12 cellular contexts compared by ENCODE assay signal in genomic region chr16:14001521-14001920, GRCh38.
DNase-seq lines count a peak whose midpoint lies in the region; TF ChIP-seq lines count a peak whose summit lies in the region.
"Had no signal": no experiment of that assay in that cellular context is flagged by ENCODE, and none has a peak within 500 bp of the region (broad histone marks: within the 10 kb centered on the region; RNA-seq: fewer than 3 reads in every experiment).

No MANE protein-coding gene starts in this region.

- H3K4me2 ChIP-seq in BLaER1 treated with 17β-estradiol and CSF1 and Interleukin-3, amounts not matched to agents 10 nM and 100 nM, result peak overlapping the region; percentile 81 to 97 (median 92)
- H3K4me2 ChIP-seq in neural progenitor cell, result no peak overlapping the region

- H4K20me1 ChIP-seq in BLaER1 treated with 17β-estradiol and CSF1 and Interleukin-3, amounts not matched to agents 10 nM and 100 nM, result no peaks in the 10 kb centered on the region
- no peaks in the 10 kb centered on the region for H4K20me1 ChIP-seq in neural progenitor cell (ENCODE audit: low read depth)

- H3K27ac Mint-ChIP-seq in brain, result peak overlapping the region in 3 of 5 experiments; percentile 95 to 96 (median 96)
- H3K27ac Mint-ChIP-seq in neural progenitor cell, result peak overlapping the region; percentile 97
- H3K27ac Mint-ChIP-seq: B cell; CD8-positive, alpha-beta memory T cell had no signal

- no TSS peak for BruUV-seq in A673 (replicated peaks; lab: Mats Ljungman, UMichigan)

- H2AFZ ChIP-seq in neural progenitor cell (replicated peaks), result peak overlapping the region; percentile 17

- H3K36me3 ChIP-seq in BLaER1 treated with 17β-estradiol and CSF1 and Interleukin-3, amounts not matched to agents 10 nM and 100 nM, result no peaks in the 10 kb centered on the region
- no peaks in the 10 kb centered on the region for H3K36me3 ChIP-seq in neural progenitor cell
- H3K36me3 ChIP-seq in A673 (ENCODE audit: insufficient read depth, low read length, poor library complexity, severe bottlenecking), result no peaks in the 10 kb centered on the region

- H3K27me3 Mint-ChIP-seq in brain, result peaks cover 3% of the 10 kb centered on the region
- H3K27me3 Mint-ChIP-seq in neural progenitor cell (ENCODE audit: insufficient read depth, low read depth), result peaks cover 10% of the 10 kb centered on the region
- H3K27me3 Mint-ChIP-seq: B cell had no signal

- CTCF ChIA-PET in A673 (lab: Charles Lee), result no interaction called here

- H3K9me3 Mint-ChIP-seq in brain (no peaks in the 10 kb centered on the region), neural progenitor cell (peaks cover 3% of the 10 kb centered on the region)
- H3K9me3 Mint-ChIP-seq: CD8-positive, alpha-beta memory T cell had no signal

- no peaks in the 10 kb centered on the region for H3K36me3 Mint-ChIP-seq in brain
- no peaks in the 10 kb centered on the region for H3K36me3 Mint-ChIP-seq in neural progenitor cell
- H3K36me3 Mint-ChIP-seq: CD8-positive, alpha-beta memory T cell had no signal

- H3K4me3 Mint-ChIP-seq in brain (no peak overlapping the region), neural progenitor cell (no peak overlapping the region)
- H3K4me3 Mint-ChIP-seq: B cell; CD8-positive, alpha-beta memory T cell had no signal

- POLR2A ChIA-PET in A673 (lab: Charles Lee; ENCODE audit: low non-redundant PET), result no interaction called here

- H3K79me2 ChIP-seq in neural progenitor cell (ENCODE audit: low read depth), result no peaks in the 10 kb centered on the region

- H3F3A ChIP-seq in neural progenitor cell (ENCODE audit: low read depth), result peaks cover 13% of the 10 kb centered on the region

- peak overlapping the region in 5 of 11 experiments; percentile 4 to 71 (median 70); a peak in 6 of 22 replicates for H3K27ac ChIP-seq in BLaER1 treated with 17β-estradiol and CSF1 and Interleukin-3, amounts not matched to agents 10 nM and 100 nM
- H3K27ac ChIP-seq in dorsolateral prefrontal cortex, result peak overlapping the region in 35 of 59 donors; percentile 7 to 87 (median 77)
- H3K27ac ChIP-seq in neural progenitor cell, result no peak overlapping the region
- no peak overlapping the region for H3K27ac ChIP-seq in A673 (ENCODE audit: low read depth, low read length, poor library complexity, severe bottlenecking)
- H3K27ac ChIP-seq: HL-60 had no signal

- no peak overlapping the region for H3K4me3 ChIP-seq in BLaER1 treated with 17β-estradiol and CSF1 and Interleukin-3, amounts not matched to agents 10 nM and 100 nM
- no peak overlapping the region for H3K4me3 ChIP-seq in dorsolateral prefrontal cortex
- no peak overlapping the region for H3K4me3 ChIP-seq in neural progenitor cell
- H3K4me3 ChIP-seq in A673 (ENCODE audit: low read depth, low read length, poor library complexity, severe bottlenecking), result no peak overlapping the region

- TF ChIP-seq CTCF in brain (conservative IDR thresholded peaks at IDR 0.05), result no peak
- no peak for TF ChIP-seq CTCF in dorsolateral prefrontal cortex (IDR thresholded peaks at IDR 0.05 in 54 of 56, conservative IDR thresholded peaks at IDR 0.05 in 2 of 56; ENCODE audit: low read depth in 1 of 56, partially characterized antibody in 56 of 56)
- no peak for TF ChIP-seq CTCF in neural progenitor cell (IDR thresholded peaks at IDR 0.05)
- TF ChIP-seq CTCF in A673 (conservative IDR thresholded peaks at IDR 0.05; ENCODE audit: low read depth, low read length), result no peak

- H3K27me3 ChIP-seq in BLaER1 treated with 17β-estradiol and CSF1 and Interleukin-3, amounts not matched to agents 10 nM and 100 nM, result no peaks in the 10 kb centered on the region
- peaks cover 0 to 3% (median 0%) of the 10 kb centered on the region in 45 donors for H3K27me3 ChIP-seq in dorsolateral prefrontal cortex
- H3K27me3 ChIP-seq in neural progenitor cell, result no peaks in the 10 kb centered on the region
- H3K27me3 ChIP-seq in A673 (replicated peaks; ENCODE audit: insufficient read depth, low read depth, low read length, poor library complexity), result no peaks in the 10 kb centered on the region

- intact Hi-C loops in dorsolateral prefrontal cortex (cut with DNase I) (loop anchor here in 1 of 2 donors (5.0 kb wide), 1 partner anchor 71 kb away; the partner anchor contains the start of gene MRTFB), A673 (cut with micrococcal nuclease; ENCODE audit: unreplicated experiment) (no loop called here)

- DNase-seq in dorsolateral prefrontal cortex (peak in 1 of 10 donors; percentile 30), neural progenitor cell (ENCODE audit: low spot score) (no peak), A673 (ENCODE audit: low spot score) (no peak), HuH-7.5 (ENCODE audit: low spot score) (no peak), ureter (ENCODE audit: low spot score) (no peak)
- DNase-seq in stimulated activated naive CD4-positive, alpha-beta T cell (lab: John Stamatoyannopoulos, UW), result no peak
- DNase-seq: Caco-2; CD8-positive, alpha-beta memory T cell had no signal

- H3K4me1 ChIP-seq in BLaER1 treated with 17β-estradiol and CSF1 and Interleukin-3, amounts not matched to agents 10 nM and 100 nM, result peaks cover 83 to 97% (median 88%) of the 10 kb centered on the region in 10 experiments
- H3K4me1 ChIP-seq in neural progenitor cell, result peaks cover 13% of the 10 kb centered on the region
- peaks cover 6% of the 10 kb centered on the region for H3K4me1 ChIP-seq in A673 (ENCODE audit: insufficient read depth, low read length, poor library complexity, severe bottlenecking)

- peaks cover 0 to 10% (median 0%) of the 10 kb centered on the region in 11 experiments; a peak in 5 of 22 replicates for H3K9me3 ChIP-seq in BLaER1 treated with 17β-estradiol and CSF1 and Interleukin-3, amounts not matched to agents 10 nM and 100 nM (replicated peaks in 1 of 11)
- H3K9me3 ChIP-seq in neural progenitor cell (ENCODE audit: low read depth) (no peaks in the 10 kb centered on the region), A673 (ENCODE audit: low read depth, low read length, poor library complexity, severe bottlenecking) (no peaks in the 10 kb centered on the region)
- H3K9me3 ChIP-seq: Caco-2 had no signal

- H3K4me1 Mint-ChIP-seq in brain (peaks cover 57% of the 10 kb centered on the region), neural progenitor cell (peaks cover 57% of the 10 kb centered on the region)

- no peak overlapping the region for H3K9ac ChIP-seq in BLaER1 treated with 17β-estradiol and CSF1 and Interleukin-3, amounts not matched to agents 10 nM and 100 nM
- no peak overlapping the region for H3K9ac ChIP-seq in neural progenitor cell

Comparison
In these comparisons a context has a peak if more than half of its experiments do, and no peak if none do; other contexts are left out.
1. H3K27ac ChIP-seq: peak in dorsolateral prefrontal cortex (35 of 59); none in neural progenitor cell (single experiment) and A673 (single experiment).